In genomic region chr5:82599030-82599429, GRCh38 we compare ENCODE assay signal across 2 cellular contexts.
TF ChIP-seq lines count a peak whose summit lies in the region.

No MANE protein-coding gene starts in this region.

TF ChIP-seq in SK-N-SH, 30 proteins besides CTCF, POLR2A, EP300 and RAD21 (continued from another document):
- no peak for TF ChIP-seq IRF3 (IDR thresholded peaks at IDR 0.05; ENCODE audit: low read depth, low read length)
- no peak for TF ChIP-seq SIN3A (IDR thresholded peaks at IDR 0.05; ENCODE audit: borderline replicate concordance, low read depth, low read length)
- no peak for TF ChIP-seq JUND (IDR thresholded peaks at IDR 0.05)
- no peak for TF ChIP-seq YY1 (IDR thresholded peaks at IDR 0.05; ENCODE audit: low read depth)
- TF ChIP-seq TCF12 (IDR thresholded peaks at IDR 0.05), result no peak
- no peak for TF ChIP-seq MEF2A (IDR thresholded peaks at IDR 0.05; ENCODE audit: borderline replicate concordance, low read depth)

TF ChIP-seq in SK-N-SH treated with all-trans-retinoic acid at 6 μM for 48 hours, 23 proteins besides CTCF, POLR2A, EP300 and RAD21 (continued from another document):
- TF ChIP-seq, protein P1, sequence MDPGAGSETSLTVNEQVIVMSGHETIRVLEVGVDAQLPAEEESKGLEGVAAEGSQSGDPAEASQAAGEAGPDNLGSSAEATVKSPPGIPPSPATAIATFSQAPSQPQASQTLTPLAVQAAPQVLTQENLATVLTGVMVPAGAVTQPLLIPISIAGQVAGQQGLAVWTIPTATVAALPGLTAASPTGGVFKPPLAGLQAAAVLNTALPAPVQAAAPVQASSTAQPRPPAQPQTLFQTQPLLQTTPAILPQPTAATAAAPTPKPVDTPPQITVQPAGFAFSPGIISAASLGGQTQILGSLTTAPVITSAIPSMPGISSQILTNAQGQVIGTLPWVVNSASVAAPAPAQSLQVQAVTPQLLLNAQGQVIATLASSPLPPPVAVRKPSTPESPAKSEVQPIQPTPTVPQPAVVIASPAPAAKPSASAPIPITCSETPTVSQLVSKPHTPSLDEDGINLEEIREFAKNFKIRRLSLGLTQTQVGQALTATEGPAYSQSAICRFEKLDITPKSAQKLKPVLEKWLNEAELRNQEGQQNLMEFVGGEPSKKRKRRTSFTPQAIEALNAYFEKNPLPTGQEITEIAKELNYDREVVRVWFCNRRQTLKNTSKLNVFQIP (CRISPR knock-in tag; IDR thresholded peaks at IDR 0.05; ENCODE audit: borderline replicate concordance, low read depth), result no peak
- TF ChIP-seq SNAI2 (CRISPR knock-in tag; IDR thresholded peaks at IDR 0.05), result no peak
- TF ChIP-seq CSDC2 (CRISPR knock-in tag; IDR thresholded peaks at IDR 0.05), result no peak
- TF ChIP-seq, protein P2, sequence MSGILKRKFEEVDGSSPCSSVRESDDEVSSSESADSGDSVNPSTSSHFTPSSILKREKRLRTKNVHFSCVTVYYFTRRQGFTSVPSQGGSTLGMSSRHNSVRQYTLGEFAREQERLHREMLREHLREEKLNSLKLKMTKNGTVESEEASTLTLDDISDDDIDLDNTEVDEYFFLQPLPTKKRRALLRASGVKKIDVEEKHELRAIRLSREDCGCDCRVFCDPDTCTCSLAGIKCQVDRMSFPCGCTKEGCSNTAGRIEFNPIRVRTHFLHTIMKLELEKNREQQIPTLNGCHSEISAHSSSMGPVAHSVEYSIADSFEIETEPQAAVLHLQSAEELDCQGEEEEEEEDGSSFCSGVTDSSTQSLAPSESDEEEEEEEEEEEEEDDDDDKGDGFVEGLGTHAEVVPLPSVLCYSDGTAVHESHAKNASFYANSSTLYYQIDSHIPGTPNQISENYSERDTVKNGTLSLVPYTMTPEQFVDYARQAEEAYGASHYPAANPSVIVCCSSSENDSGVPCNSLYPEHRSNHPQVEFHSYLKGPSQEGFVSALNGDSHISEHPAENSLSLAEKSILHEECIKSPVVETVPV (CRISPR knock-in tag; IDR thresholded peaks at IDR 0.05), result no peak
- TF ChIP-seq GLIS3 (CRISPR knock-in tag; IDR thresholded peaks at IDR 0.05), result no peak
- TF ChIP-seq, protein P3, sequence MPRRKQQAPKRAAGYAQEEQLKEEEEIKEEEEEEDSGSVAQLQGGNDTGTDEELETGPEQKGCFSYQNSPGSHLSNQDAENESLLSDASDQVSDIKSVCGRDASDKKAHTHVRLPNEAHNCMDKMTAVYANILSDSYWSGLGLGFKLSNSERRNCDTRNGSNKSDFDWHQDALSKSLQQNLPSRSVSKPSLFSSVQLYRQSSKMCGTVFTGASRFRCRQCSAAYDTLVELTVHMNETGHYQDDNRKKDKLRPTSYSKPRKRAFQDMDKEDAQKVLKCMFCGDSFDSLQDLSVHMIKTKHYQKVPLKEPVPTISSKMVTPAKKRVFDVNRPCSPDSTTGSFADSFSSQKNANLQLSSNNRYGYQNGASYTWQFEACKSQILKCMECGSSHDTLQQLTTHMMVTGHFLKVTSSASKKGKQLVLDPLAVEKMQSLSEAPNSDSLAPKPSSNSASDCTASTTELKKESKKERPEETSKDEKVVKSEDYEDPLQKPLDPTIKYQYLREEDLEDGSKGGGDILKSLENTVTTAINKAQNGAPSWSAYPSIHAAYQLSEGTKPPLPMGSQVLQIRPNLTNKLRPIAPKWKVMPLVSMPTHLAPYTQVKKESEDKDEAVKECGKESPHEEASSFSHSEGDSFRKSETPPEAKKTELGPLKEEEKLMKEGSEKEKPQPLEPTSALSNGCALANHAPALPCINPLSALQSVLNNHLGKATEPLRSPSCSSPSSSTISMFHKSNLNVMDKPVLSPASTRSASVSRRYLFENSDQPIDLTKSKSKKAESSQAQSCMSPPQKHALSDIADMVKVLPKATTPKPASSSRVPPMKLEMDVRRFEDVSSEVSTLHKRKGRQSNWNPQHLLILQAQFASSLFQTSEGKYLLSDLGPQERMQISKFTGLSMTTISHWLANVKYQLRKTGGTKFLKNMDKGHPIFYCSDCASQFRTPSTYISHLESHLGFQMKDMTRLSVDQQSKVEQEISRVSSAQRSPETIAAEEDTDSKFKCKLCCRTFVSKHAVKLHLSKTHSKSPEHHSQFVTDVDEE (CRISPR knock-in tag; IDR thresholded peaks at IDR 0.05), result no peak
- TF ChIP-seq ZC3H10 (CRISPR knock-in tag; IDR thresholded peaks at IDR 0.05), result no peak
- TF ChIP-seq TCF4 (CRISPR knock-in tag; IDR thresholded peaks at IDR 0.05; ENCODE audit: borderline replicate concordance), result no peak
- no peak for TF ChIP-seq TOX (CRISPR knock-in tag; IDR thresholded peaks at IDR 0.05; ENCODE audit: borderline replicate concordance)
- TF ChIP-seq CREB5 (CRISPR knock-in tag; IDR thresholded peaks at IDR 0.05; ENCODE audit: low read depth), result no peak
- TF ChIP-seq RARB (CRISPR knock-in tag; IDR thresholded peaks at IDR 0.05), result no peak
- no peak for TF ChIP-seq PATZ1 (CRISPR knock-in tag; IDR thresholded peaks at IDR 0.05; ENCODE audit: borderline replicate concordance)
- no peak for TF ChIP-seq ZNF565 (CRISPR knock-in tag; conservative IDR thresholded peaks at IDR 0.05; ENCODE audit: low read depth)
- TF ChIP-seq ZNF70 (CRISPR knock-in tag; IDR thresholded peaks at IDR 0.05), result no peak
TF ChIP-seq in SK-N-SH treated with all-trans-retinoic acid at 6 μM for 48 hours: peak in this region for 0.
